ENCODE assay signal across 11 cellular contexts in genomic region chr12:50242751-50243191, GRCh38. TPM values are rescaled to one million over a fixed set of nuclear protein-coding genes. Genes with fewer than 3 reads are reported as not detected.
DNase-seq lines count a peak whose midpoint lies in the region; ATAC-seq and TF ChIP-seq lines count a peak whose summit lies in the region.
"Had no signal": no experiment of that assay in that cellular context is flagged by ENCODE, and none has a peak within 500 bp of the region (broad histone marks: within the 10 kb centered on the region; RNA-seq: fewer than 3 reads in every experiment).

No MANE protein-coding gene starts in this region.

- ATAC-seq in gastroesophageal sphincter (no peak), GM19463 (IDR thresholded peaks at IDR 0.05; ENCODE audit: unreplicated experiment) (no peak)

- TF ChIP-seq CTCF in VCaP (conservative IDR thresholded peaks at IDR 0.05) (no peak), gastroesophageal sphincter (IDR thresholded peaks at IDR 0.05) (no peak), smooth muscle cell (IDR thresholded peaks at IDR 0.05; ENCODE audit: borderline replicate concordance, insufficient read depth, poor library complexity, severe bottlenecking) (no peak), glutamatergic neuron (IDR thresholded peaks at IDR 0.05; ENCODE audit: partially characterized antibody, unreplicated experiment) (no peak)

- H4K20me1 ChIP-seq in smooth muscle cell (ENCODE audit: low read depth), result no peaks in the 10 kb centered on the region

- H3F3A ChIP-seq in smooth muscle cell (ENCODE audit: low read depth), result peaks cover 27% of the 10 kb centered on the region

- no peaks in the 10 kb centered on the region for H3K36me3 Mint-ChIP-seq in glutamatergic neuron (ENCODE audit: unreplicated experiment)
- H3K36me3 Mint-ChIP-seq in CD8-positive, alpha-beta memory T cell, result peaks cover 5 to 12% (median 9%) of the 10 kb centered on the region in 3 donors

- H3K4me2 ChIP-seq in smooth muscle cell, result peak overlapping the region; percentile 67

- H3K9me3 Mint-ChIP-seq in glutamatergic neuron (ENCODE audit: unreplicated experiment), result no peaks in the 10 kb centered on the region
- no peaks in the 10 kb centered on the region for H3K9me3 Mint-ChIP-seq in CD8-positive, alpha-beta memory T cell

- no peak for TF ChIP-seq EP300 in gastroesophageal sphincter (IDR thresholded peaks at IDR 0.05)

- no peak overlapping the region for H3K4me3 ChIP-seq in gastroesophageal sphincter
- no peak overlapping the region for H3K4me3 ChIP-seq in smooth muscle cell
- no peak overlapping the region for H3K4me3 ChIP-seq in CD8-positive, alpha-beta memory T cell (ENCODE audit: low read length)

- no peak for TF ChIP-seq POLR2A in gastroesophageal sphincter (IDR thresholded peaks at IDR 0.05)

- H3K27me3 ChIP-seq in gastroesophageal sphincter, result no peaks in the 10 kb centered on the region
- H3K27me3 ChIP-seq in smooth muscle cell (ENCODE audit: low read depth), result no peaks in the 10 kb centered on the region
- H3K27me3 ChIP-seq in CD8-positive, alpha-beta memory T cell (ENCODE audit: insufficient read depth, low read length, poor library complexity, severe bottlenecking), result no peaks in the 10 kb centered on the region

- H3K4me1 ChIP-seq in gastroesophageal sphincter (peaks cover 8 to 51% (median 30%) of the 10 kb centered on the region in 3 donors), smooth muscle cell (ENCODE audit: low read depth) (peaks cover 14% of the 10 kb centered on the region)
- H3K4me1 ChIP-seq in CD8-positive, alpha-beta memory T cell (ENCODE audit: insufficient read depth, low read length), result no peaks in the 10 kb centered on the region

- H3K27me3 Mint-ChIP-seq in glutamatergic neuron (ENCODE audit: unreplicated experiment), result no peaks in the 10 kb centered on the region
- H3K27me3 Mint-ChIP-seq in CD8-positive, alpha-beta memory T cell, result peaks cover 0 to 1% of the 10 kb centered on the region in 2 donors

- H3K27ac ChIP-seq in VCaP, result peak overlapping the region; percentile 14
- peak overlapping the region; percentile 67 to 90 (median 84) for H3K27ac ChIP-seq in gastroesophageal sphincter
- H3K27ac ChIP-seq in smooth muscle cell (ENCODE audit: low read depth), result peak overlapping the region; percentile 93
- no peak overlapping the region for H3K27ac ChIP-seq in CD8-positive, alpha-beta memory T cell (ENCODE audit: low read depth, low read length)

- H2AFZ ChIP-seq in smooth muscle cell (ENCODE audit: low read depth), result no peak overlapping the region

- no peaks in the 10 kb centered on the region for H3K9me3 ChIP-seq in gastroesophageal sphincter
- no peaks in the 10 kb centered on the region for H3K9me3 ChIP-seq in smooth muscle cell (replicated peaks; ENCODE audit: low read depth)
- H3K9me3 ChIP-seq in CD8-positive, alpha-beta memory T cell (ENCODE audit: low read length), result no peaks in the 10 kb centered on the region

- H3K36me3 ChIP-seq in gastroesophageal sphincter (peaks cover 0 to 12% of the 10 kb centered on the region in 2 donors), smooth muscle cell (ENCODE audit: low read depth) (no peaks in the 10 kb centered on the region)
- no peaks in the 10 kb centered on the region for H3K36me3 ChIP-seq in CD8-positive, alpha-beta memory T cell (ENCODE audit: insufficient read depth, low read length)

- DNase-seq in GM03348 (ENCODE audit: low spot score), result peak; percentile 41
- no peak for DNase-seq in smooth muscle cell (lab: John Stamatoyannopoulos, UW; ENCODE audit: unreplicated experiment)
- DNase-seq in glutamatergic neuron, result no peak
- no peak for DNase-seq in activated CD8-positive, alpha-beta memory T cell treated with anti-CD3 and anti-CD28 coated beads for 24 hours
- no peak for DNase-seq in CD8-positive, alpha-beta memory T cell
- DNase-seq: DMS79, NCI-H510A treated with DMSO at 0.1 percent for 48 hours, T-helper 9 cell had no signal

- POLR2A ChIA-PET in CD8-positive, alpha-beta memory T cell (lab: Charles Lee), result no interaction called here

- CTCF ChIA-PET in CD8-positive, alpha-beta memory T cell (lab: Charles Lee), result no interaction called here

- WGBS in gastroesophageal sphincter (ENCODE audit: low coverage in 1 of 2), 2 donors, result 44 to 88% methylated on average over 1 of the region's 1 CpG
- WGBS in smooth muscle cell (ENCODE audit: low lambda C conversion rate), result 13% methylated on average over 1 of the region's 1 CpG

- no peak overlapping the region for H3K4me3 Mint-ChIP-seq in glutamatergic neuron (ENCODE audit: unreplicated experiment)
- H3K4me3 Mint-ChIP-seq in CD8-positive, alpha-beta memory T cell, result no peak overlapping the region

- no peak overlapping the region for H3K27ac Mint-ChIP-seq in glutamatergic neuron (ENCODE audit: unreplicated experiment)
- H3K27ac Mint-ChIP-seq in CD8-positive, alpha-beta memory T cell, result no peak overlapping the region

- peak overlapping the region; percentile 30 for H3K9ac ChIP-seq in smooth muscle cell (ENCODE audit: low read depth)

- H3K4me1 Mint-ChIP-seq in glutamatergic neuron (ENCODE audit: low read depth, unreplicated experiment), result no peaks in the 10 kb centered on the region
- H3K4me1 Mint-ChIP-seq in CD8-positive, alpha-beta memory T cell, result peaks cover 0 to 11% (median 3%) of the 10 kb centered on the region in 3 donors

- H3K79me2 ChIP-seq in smooth muscle cell (ENCODE audit: low read depth), result no peaks in the 10 kb centered on the region

RNA-seq across cellular contexts. Expression of gene LIMA1, which starts 40.5 kb away (rescaled TPM):
- total RNA-seq in gastroesophageal sphincter, result 10 to 100 TPM; 27.6 to 91.3 (median 64.6) TPM
- total RNA-seq in smooth muscle cell, result 154 and 204 TPM in 2 replicates
- polyA plus RNA-seq in smooth muscle cell, result 39.6 and 68.3 TPM in 2 replicates
- total RNA-seq in glutamatergic neuron (ENCODE audit: unreplicated experiment), result 69.4 TPM
- total RNA-seq in CD8-positive, alpha-beta memory T cell, result 100 to 1,000 TPM in 1 of 2 experiments, 10 to 100 TPM in 1; 95.4 to 103 TPM
- polyA plus RNA-seq in CD8-positive, alpha-beta memory T cell, result 13.1 TPM
